8 cellular contexts compared by ENCODE assay signal in genomic region chr3:47989981-47990440, GRCh38. TPM values are rescaled to one million over a fixed set of nuclear protein-coding genes. Genes with fewer than 3 reads are reported as not detected.
DNase-seq lines count a peak whose midpoint lies in the region; TF ChIP-seq lines count a peak whose summit lies in the region.

No MANE protein-coding gene starts in this region.

- H3K27ac ChIP-seq in cardiac muscle cell: no peak overlapping the region
- no peak overlapping the region for H3K27ac ChIP-seq in prostate gland
- H3K27ac ChIP-seq in uterus: peak overlapping the region; percentile 8 to 66

- intact Hi-C loops in prostate gland (cut with DNase I): loop anchor here (1.0 to 5.0 kb wide), 2 partner anchors 153 to 167 kb away; no protein-coding TSS in a partner anchor
- intact Hi-C loops in uterus (cut with DNase I; ENCODE audit: low total_unique reads): loop anchor here (5.0 kb wide), 1 partner anchor 153 kb away; no protein-coding TSS in a partner anchor

- TF ChIP-seq CTCF in GM13977 (IDR thresholded peaks at IDR 0.05; ENCODE audit: extremely low read depth, insufficient read depth, missing control alignments): peak; percentile 88
- peak; percentile 87 for TF ChIP-seq CTCF in cardiac muscle cell (IDR thresholded peaks at IDR 0.05; ENCODE audit: low read depth, low read length)
- peak; percentile 85 to 93 (median 90) for TF ChIP-seq CTCF in prostate gland (IDR thresholded peaks at IDR 0.05)
- peak; percentile 90 to 97 (median 90) for TF ChIP-seq CTCF in uterus (IDR thresholded peaks at IDR 0.05)

- H3K4me3 ChIP-seq in cardiac muscle cell (no peak overlapping the region), prostate gland (no peak overlapping the region), uterus (no peak overlapping the region)

- no peak for TF ChIP-seq POLR2A in prostate gland (IDR thresholded peaks at IDR 0.05)
- no peak for TF ChIP-seq POLR2A in uterus (IDR thresholded peaks at IDR 0.05)

- DNase-seq in 8988T (peak; percentile 27), GM13977 (ENCODE audit: low spot score) (peak; percentile 62), NCI-H1092 treated with DMSO at 0.1 percent for 48 hours (lab: John Stamatoyannopoulos, UW) (peak; percentile 41), SW 1271 (lab: John Stamatoyannopoulos, UW) (peak; percentile 17 to 73), cardiac muscle cell (ENCODE audit: low read depth in 1 of 2, low spot score in 1 of 2) (peak; percentile 87 to 95), prostate gland (ENCODE audit: low spot score) (peak; percentile 84), uterus (peak; percentile 75 to 89)
- peak; percentile 38 for DNase-seq in activated naive CD8-positive, alpha-beta T cell treated with anti-CD3 and anti-CD28 coated beads, Interleukin-2, amount 50 U/mL, for 16 hours (ENCODE audit: low read depth, low spot score)

- no peaks in the 10 kb centered on the region for H3K4me1 ChIP-seq in cardiac muscle cell (ENCODE audit: low read depth)
- no peaks in the 10 kb centered on the region for H3K4me1 ChIP-seq in prostate gland (replicated peaks)
- H3K4me1 ChIP-seq in uterus: no peaks in the 10 kb centered on the region

- in situ Hi-C loops in GM13977 (cut with MboI; ENCODE audit: low pct_unique_long_range_greater_than_20kb, low sequenced_read_pairs, unreplicated experiment): loop anchor here (10.0 to 25.0 kb wide), 2 partner anchors 155 to 478 kb away; partner anchors contain the start of gene ELP6

- no peaks in the 10 kb centered on the region for H3K9me3 ChIP-seq in cardiac muscle cell (ENCODE audit: low read depth)
- H3K9me3 ChIP-seq in prostate gland: no peaks in the 10 kb centered on the region
- no peaks in the 10 kb centered on the region for H3K9me3 ChIP-seq in uterus

- H3K27me3 ChIP-seq in cardiac muscle cell: no peaks in the 10 kb centered on the region
- H3K27me3 ChIP-seq in prostate gland (replicated peaks; ENCODE audit: insufficient read depth): no peaks in the 10 kb centered on the region
- H3K27me3 ChIP-seq in uterus: no peaks in the 10 kb centered on the region

- WGBS in prostate gland: 54% methylated on average over 2 of the region's 2 CpGs

- no peaks in the 10 kb centered on the region for H3K36me3 ChIP-seq in cardiac muscle cell
- H3K36me3 ChIP-seq in prostate gland: no peaks in the 10 kb centered on the region
- H3K36me3 ChIP-seq in uterus: no peaks in the 10 kb centered on the region

RNA-seq across cellular contexts. Expression of gene MAP4, which starts 26.2 kb away (rescaled TPM):
- total RNA-seq in cardiac muscle cell (133 and 138 TPM in 2 replicates), prostate gland (100 to 1,000 TPM in 1 of 2 donors, 10 to 100 TPM in 1; 74.3 to 230 TPM), uterus (100 to 1,000 TPM in 1 of 4 donors, 10 to 100 TPM in 3; 51.5 to 264 (median 79.7) TPM)
- 136 and 145 TPM in 2 replicates for polyA plus RNA-seq in cardiac muscle cell

Comparison
In these comparisons a context has a peak if more than half of its experiments do, and no peak if none do; other contexts are left out.
1. DNase-seq: peak in every context shown above with its lines; median percentile 91 in cardiac muscle cell; 84 in prostate gland; 82 in uterus; 62 in GM13977; 45 in SW 1271; 41 in NCI-H1092 treated with DMSO at 0.1 percent for 48 hours; 38 in activated naive CD8-positive, alpha-beta T cell treated with anti-CD3 and anti-CD28 coated beads, Interleukin-2, amount 50 U/mL, for 16 hours; 27 in 8988T.
2. H3K27ac ChIP-seq: peak in uterus (2 of 2); none in cardiac muscle cell (single experiment) and prostate gland (0 of 2).
3. Peak in every context shown above with its lines, with median percentiles within 50 percentile points of each other: CTCF ChIP-seq.